13 cellular contexts compared by ENCODE assay signal in genomic region chr6:139530551-139530950, GRCh38.
DNase-seq lines count a peak whose midpoint lies in the region; ATAC-seq and TF ChIP-seq lines count a peak whose summit lies in the region.
"Had no signal": no experiment of that assay in that cellular context is flagged by ENCODE, and none has a peak within 500 bp of the region (broad histone marks: within the 10 kb centered on the region; RNA-seq: fewer than 3 reads in every experiment).

No MANE protein-coding gene starts in this region.

- H3K4me3 ChIP-seq in CD8-positive, alpha-beta T cell (ENCODE audit: low read depth, low read length), result no peak overlapping the region
- H3K4me3 ChIP-seq in Peyer's patch (no peak overlapping the region), neuronal stem cell (ENCODE audit: low read length in 2 of 2) (no peak overlapping the region)
- peak overlapping the region; percentile 19 for H3K4me3 ChIP-seq in effector memory CD4-positive, alpha-beta T cell (ENCODE audit: insufficient read depth, low read depth, low read length, poor library complexity, severe bottlenecking)
- H3K4me3 ChIP-seq: BLaER1, MG63 had no signal

- H3K23ac ChIP-seq in neuronal stem cell (ENCODE audit: low read depth, low read length, poor library complexity), result no peak overlapping the region

- H4K91ac ChIP-seq in neuronal stem cell (ENCODE audit: low read depth, low read length, poor library complexity), result no peak overlapping the region

- no peaks in the 10 kb centered on the region for H3K36me3 ChIP-seq in CD8-positive, alpha-beta T cell (ENCODE audit: insufficient read depth, low read length)
- H3K36me3 ChIP-seq in Peyer's patch (no peaks in the 10 kb centered on the region), neuronal stem cell (replicated peaks in 1 of 2; ENCODE audit: control insufficient read depth in 2 of 2, insufficient read depth in 2 of 2, low read length in 2 of 2) (no peaks in the 10 kb centered on the region)
- no peaks in the 10 kb centered on the region for H3K36me3 ChIP-seq in effector memory CD4-positive, alpha-beta T cell (ENCODE audit: control insufficient read depth, insufficient read depth, low read length)
- H3K36me3 ChIP-seq: BLaER1, MG63 had no signal

- no peaks in the 10 kb centered on the region for H3K9me3 ChIP-seq in CD8-positive, alpha-beta T cell (ENCODE audit: low read length)
- H3K9me3 ChIP-seq in Peyer's patch (no peaks in the 10 kb centered on the region), neuronal stem cell (replicated peaks in 1 of 2; ENCODE audit: control insufficient read depth in 2 of 2, insufficient read depth in 1 of 2, low read depth in 1 of 2, low read length in 2 of 2) (peaks cover 0 to 2% of the 10 kb centered on the region in 2 donors)
- H3K9me3 ChIP-seq in effector memory CD4-positive, alpha-beta T cell (ENCODE audit: control insufficient read depth, low read length), result no peaks in the 10 kb centered on the region
- H3K9me3 ChIP-seq: MG63 had no signal

- H3K4me2 ChIP-seq in neuronal stem cell (ENCODE audit: insufficient read depth, low read length, poor library complexity, severe bottlenecking), result no peak overlapping the region
- H3K4me2 ChIP-seq: BLaER1 had no signal

- H2BK120ac ChIP-seq in neuronal stem cell (ENCODE audit: low read depth, low read length), result no peak overlapping the region

- no peak overlapping the region for H3K18ac ChIP-seq in neuronal stem cell (ENCODE audit: low read length)

- H2AFZ ChIP-seq in neuronal stem cell (ENCODE audit: low read length), result peak overlapping the region; percentile 70

- no peaks in the 10 kb centered on the region for H3K36me3 Mint-ChIP-seq in CD8-positive, alpha-beta T cell

- CTCF ChIA-PET in CD8-positive, alpha-beta T cell (lab: Charles Lee), result interaction anchor here (1.1 to 1.4 kb wide), 2 partner anchors 10 to 15 kb away, joined by 3 to 4 read pairs; no protein-coding TSS in a partner anchor

- intact Hi-C loops in CD8-positive, alpha-beta T cell (cut with DNase I, micrococcal nuclease), result loop anchor here in 1 of 2 experiments (5.0 kb wide), 1 partner anchor 158 kb away; the partner anchor contains the start of gene CITED2

- H3K27me3 Mint-ChIP-seq in CD8-positive, alpha-beta T cell (ENCODE audit: low read depth), result no peaks in the 10 kb centered on the region

- no peaks in the 10 kb centered on the region for H3K9me3 Mint-ChIP-seq in CD8-positive, alpha-beta T cell

- no peak overlapping the region for H2BK12ac ChIP-seq in neuronal stem cell (ENCODE audit: low read length)

- H2BK5ac ChIP-seq in neuronal stem cell (ENCODE audit: low read length), result no peak overlapping the region

- H2AK5ac ChIP-seq in neuronal stem cell (ENCODE audit: low read depth, low read length), result no peak overlapping the region

- no peak for DNase-seq in CD8-positive, alpha-beta T cell
- DNase-seq in Peyer's patch, result no peak
- DNase-seq in effector memory CD4-positive, alpha-beta T cell, result no peak
- DNase-seq in neuronal stem cell (ENCODE audit: low spot score), result no peak
- DNase-seq in GM13976 (ENCODE audit: low spot score), result no peak
- DNase-seq in activated CD4-positive, CD25-positive, alpha-beta regulatory T cell (lab: John Stamatoyannopoulos, UW), result no peak
- DNase-seq: H9; MG63; NCI-H2171; stimulated activated naive CD4-positive, alpha-beta T cell had no signal

- H3K4me1 Mint-ChIP-seq in CD8-positive, alpha-beta T cell (ENCODE audit: low read depth), result peaks cover 34% of the 10 kb centered on the region

- POLR2A ChIA-PET in CD8-positive, alpha-beta T cell (lab: Charles Lee), result interaction anchor here (1.4 to 1.9 kb wide), 2 partner anchors 10 to 156 kb away, joined by 9 to 17 read pairs; partner anchors contain the start of gene CITED2

- no peak overlapping the region for H4K8ac ChIP-seq in neuronal stem cell (ENCODE audit: low read depth, low read length)

- no peaks in the 10 kb centered on the region for H3K79me1 ChIP-seq in neuronal stem cell (ENCODE audit: low read depth, low read length)

- H3K9ac ChIP-seq in neuronal stem cell (ENCODE audit: low read depth, low read length, poor library complexity), result no peak overlapping the region
- H3K9ac ChIP-seq: BLaER1 had no signal

- H3K4me1 ChIP-seq in CD8-positive, alpha-beta T cell (ENCODE audit: insufficient read depth, low read length), result peaks cover 12% of the 10 kb centered on the region
- H3K4me1 ChIP-seq in Peyer's patch (peaks cover 0 to 27% (median 2%) of the 10 kb centered on the region in 4 donors), neuronal stem cell (ENCODE audit: control insufficient read depth in 2 of 2, insufficient read depth in 1 of 2, low read depth in 1 of 2, low read length in 2 of 2) (peaks cover 3 to 7% of the 10 kb centered on the region in 2 donors)
- H3K4me1 ChIP-seq in effector memory CD4-positive, alpha-beta T cell (ENCODE audit: control insufficient read depth, insufficient read depth, low read length, poor library complexity, severe bottlenecking), result peaks cover 21% of the 10 kb centered on the region

- H3K14ac ChIP-seq in neuronal stem cell (ENCODE audit: low read length), result no peak overlapping the region

- no peak for TF ChIP-seq POLR2A in Peyer's patch (IDR thresholded peaks at IDR 0.05)

- H3K27ac Mint-ChIP-seq in CD8-positive, alpha-beta T cell, result peak overlapping the region; percentile 96
- H3K27ac Mint-ChIP-seq: H9 had no signal

- no peak overlapping the region for H2BK15ac ChIP-seq in neuronal stem cell (ENCODE audit: low read length)

- no peaks in the 10 kb centered on the region for H3K27me3 ChIP-seq in CD8-positive, alpha-beta T cell (ENCODE audit: insufficient read depth, low read length)
- H3K27me3 ChIP-seq in Peyer's patch (no peaks in the 10 kb centered on the region), neuronal stem cell (ENCODE audit: control insufficient read depth in 3 of 3, insufficient read depth in 3 of 3, low read depth in 1 of 3, low read length in 3 of 3) (no peaks in the 10 kb centered on the region)
- H3K27me3 ChIP-seq in effector memory CD4-positive, alpha-beta T cell (replicated peaks; ENCODE audit: control insufficient read depth, insufficient read depth, low read length, poor library complexity, severe bottlenecking), result no peaks in the 10 kb centered on the region
- H3K27me3 ChIP-seq: BLaER1, MG63 had no signal

- H3K27ac ChIP-seq in CD8-positive, alpha-beta T cell (ENCODE audit: low read depth, low read length), result peak overlapping the region; percentile 41
- H3K27ac ChIP-seq in Peyer's patch (peak overlapping the region; percentile 1 to 48 (median 30)), neuronal stem cell (replicated peaks; ENCODE audit: low read length) (no peak overlapping the region)
- H3K27ac ChIP-seq in effector memory CD4-positive, alpha-beta T cell (ENCODE audit: insufficient read depth, low read length, poor library complexity, severe bottlenecking), result peak overlapping the region; percentile 61
- H3K27ac ChIP-seq: BLaER1 had no signal

- ATAC-seq in CD8-positive, alpha-beta T cell, result peak; percentile 30
- ATAC-seq in HG03469 (IDR thresholded peaks at IDR 0.05; ENCODE audit: unreplicated experiment) (no peak), HG03139 (IDR thresholded peaks at IDR 0.05; ENCODE audit: unreplicated experiment) (no peak)

- no peak for TF ChIP-seq CTCF in CD8-positive, alpha-beta T cell (IDR thresholded peaks at IDR 0.05)
- no peak for TF ChIP-seq CTCF in Peyer's patch (IDR thresholded peaks at IDR 0.05)
- no peak for TF ChIP-seq CTCF in GM13976 (IDR thresholded peaks at IDR 0.05; ENCODE audit: borderline replicate concordance, control extremely low read depth, extremely low read depth, insufficient read depth, missing control alignments)

- H3K4ac ChIP-seq in neuronal stem cell (ENCODE audit: low read length), result no peak overlapping the region

- in situ Hi-C loops in GM13976 (cut with MboI; ENCODE audit: low sequenced_read_pairs, unreplicated experiment), result no loop called here

- H3K4me3 Mint-ChIP-seq in CD8-positive, alpha-beta T cell, result peak overlapping the region; percentile 75
- H3K4me3 Mint-ChIP-seq: H9 had no signal

- no CpG with 5 or more reads among the region's 7 CpGs for WGBS in neuronal stem cell (ENCODE audit: extremely low coverage in 2 of 2, insufficient read length in 2 of 2, insufficient replicate concordance in 1 of 2), 2 donors
